ENCODE assay signal across 18 cellular contexts in the genomic region with DNA sequence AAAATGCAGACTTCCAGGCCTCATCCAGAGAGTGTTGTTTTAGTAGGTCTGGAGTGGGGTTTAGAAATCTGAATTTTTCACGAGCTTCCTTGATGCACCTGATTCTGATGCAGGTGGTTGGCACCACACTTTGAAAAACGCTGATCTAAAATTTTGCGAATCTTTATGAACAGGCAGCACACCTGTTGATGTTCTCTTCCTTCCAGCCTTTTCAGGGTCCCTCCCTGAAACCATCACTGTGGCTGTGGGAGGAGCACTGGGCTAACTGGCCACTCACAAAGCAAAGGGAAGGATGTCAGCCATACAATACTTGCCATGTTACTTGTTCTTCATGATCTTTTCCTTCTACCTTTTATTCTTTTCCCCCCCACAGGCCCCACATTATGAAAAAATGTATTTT.
"Had no signal": no experiment of that assay in that cellular context is flagged by ENCODE, and none has a peak within 500 bp of the region (broad histone marks: within the 10 kb centered on the region; RNA-seq: fewer than 3 reads in every experiment).

No MANE protein-coding gene starts in this region.

- H3K27ac ChIP-seq: HL-60, RWPE1 had no signal

- H3K9me3 ChIP-seq: SK-N-SH had no signal

- DNase-seq: KBM-7, NCI-H1092, NCI-H1105 treated with DMSO at 0.1 percent for 48 hours, NCI-H1417 treated with DMSO at 0.1 percent for 48 hours, NCI-H146, NCI-H1694 treated with DMSO at 0.1 percent for 48 hours, NCI-H1930, NCI-H2081, NCI-H2107, NCI-H2227 treated with DMSO at 0.1 percent for 48 hours, NCI-H524, NCI-H526 treated with DMSO at 0.1 percent for 48 hours, NCI-H748 treated with DMSO at 0.1 percent for 48 hours, SHP77, SK-N-SH, SW 1271 had no signal
